ENCODE assay signal across 2 cellular contexts in genomic region chr10:116115233-116115632, GRCh38.
TF ChIP-seq lines count a peak whose summit lies in the region.

No MANE protein-coding gene starts in this region.

TF ChIP-seq in GM23338, 12 proteins besides CTCF, POLR2A, EP300 and RAD21 (continued from another document):
- TF ChIP-seq REST (IDR thresholded peaks at IDR 0.05; ENCODE audit: unreplicated experiment) (no peak), EZH2 (IDR thresholded peaks at IDR 0.05; ENCODE audit: low read depth, unreplicated experiment) (no peak), ZNF331 (CRISPR knock-in tag; IDR thresholded peaks at IDR 0.05; ENCODE audit: low read depth) (no peak), POLR2AphosphoS5 (IDR thresholded peaks at IDR 0.05; ENCODE audit: low read depth) (no peak), NANOG (IDR thresholded peaks at IDR 0.05; ENCODE audit: borderline replicate concordance) (no peak), ETS1 (IDR thresholded peaks at IDR 0.05) (no peak), ZNF114 (CRISPR knock-in tag; IDR thresholded peaks at IDR 0.05) (no peak), EZH2phosphoT487 (IDR thresholded peaks at IDR 0.05; ENCODE audit: unreplicated experiment) (no peak)

TF ChIP-seq in H1, 55 proteins besides CTCF, POLR2A, EP300 and RAD21 (continued from another document):
- TF ChIP-seq PHF8 (conservative IDR thresholded peaks at IDR 0.05; ENCODE audit: low read depth, low read length), result no peak
- TF ChIP-seq SIN3A (conservative IDR thresholded peaks at IDR 0.05 in 1 of 2, IDR thresholded peaks at IDR 0.05 in 1 of 2; ENCODE audit: low read depth in 1 of 2, low read length in 2 of 2), result no peak
- no peak for TF ChIP-seq POU5F1 (IDR thresholded peaks at IDR 0.05; ENCODE audit: low read depth, low read length)
- no peak for TF ChIP-seq FOSL1 (IDR thresholded peaks at IDR 0.05; ENCODE audit: insufficient read depth, low read depth, low read length)
- TF ChIP-seq TCF12 (IDR thresholded peaks at IDR 0.05; ENCODE audit: low read depth, low read length), result no peak
- TF ChIP-seq POLR2AphosphoS5 (IDR thresholded peaks at IDR 0.05; ENCODE audit: low read depth, low read length), result no peak
- TF ChIP-seq TAF1 (IDR thresholded peaks at IDR 0.05; ENCODE audit: low read depth, low read length), result no peak
- TF ChIP-seq ATF3 (IDR thresholded peaks at IDR 0.05; ENCODE audit: insufficient read depth, low read depth, low read length), result no peak
- TF ChIP-seq SIX5 (IDR thresholded peaks at IDR 0.05; ENCODE audit: low read depth, low read length), result no peak
- TF ChIP-seq CEBPB (IDR thresholded peaks at IDR 0.05; ENCODE audit: low read depth, low read length), result no peak
- no peak for TF ChIP-seq KDM5A (IDR thresholded peaks at IDR 0.05; ENCODE audit: low read length)
- no peak for TF ChIP-seq EGR1 (IDR thresholded peaks at IDR 0.05; ENCODE audit: borderline replicate concordance, low read depth, low read length)
- TF ChIP-seq RNF2 (IDR thresholded peaks at IDR 0.05; ENCODE audit: borderline replicate concordance, low read depth, low read length, missing control alignments, poor library complexity, severe bottlenecking), result no peak
